1 cellular context compared by ENCODE assay signal in genomic region chr13:73702419-73703071, GRCh38.
TF ChIP-seq lines count a peak whose summit lies in the region.

No MANE protein-coding gene starts in this region.

TF ChIP-seq in SK-N-SH, 30 proteins besides CTCF, POLR2A, EP300 and RAD21 (continued from another document):
- TF ChIP-seq, protein P1, sequence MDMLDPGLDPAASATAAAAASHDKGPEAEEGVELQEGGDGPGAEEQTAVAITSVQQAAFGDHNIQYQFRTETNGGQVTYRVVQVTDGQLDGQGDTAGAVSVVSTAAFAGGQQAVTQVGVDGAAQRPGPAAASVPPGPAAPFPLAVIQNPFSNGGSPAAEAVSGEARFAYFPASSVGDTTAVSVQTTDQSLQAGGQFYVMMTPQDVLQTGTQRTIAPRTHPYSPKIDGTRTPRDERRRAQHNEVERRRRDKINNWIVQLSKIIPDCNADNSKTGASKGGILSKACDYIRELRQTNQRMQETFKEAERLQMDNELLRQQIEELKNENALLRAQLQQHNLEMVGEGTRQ (IDR thresholded peaks at IDR 0.05; ENCODE audit: borderline replicate concordance, low read depth, low read length), result no peak
- TF ChIP-seq GATA2 (CRISPR knock-in tag; IDR thresholded peaks at IDR 0.05) (no peak), IRF3 (IDR thresholded peaks at IDR 0.05; ENCODE audit: low read depth, low read length) (no peak), MEF2A (IDR thresholded peaks at IDR 0.05; ENCODE audit: borderline replicate concordance, low read depth) (no peak), TAF1 (IDR thresholded peaks at IDR 0.05; ENCODE audit: borderline replicate concordance, low read depth, low read length) (no peak), MXI1 (IDR thresholded peaks at IDR 0.05; ENCODE audit: low read depth, low read length) (no peak), TEAD4 (IDR thresholded peaks at IDR 0.05; ENCODE audit: borderline replicate concordance, insufficient read depth) (no peak)
- TF ChIP-seq, protein P2, sequence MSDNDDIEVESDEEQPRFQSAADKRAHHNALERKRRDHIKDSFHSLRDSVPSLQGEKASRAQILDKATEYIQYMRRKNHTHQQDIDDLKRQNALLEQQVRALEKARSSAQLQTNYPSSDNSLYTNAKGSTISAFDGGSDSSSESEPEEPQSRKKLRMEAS (IDR thresholded peaks at IDR 0.05; ENCODE audit: low read depth), result no peak
- TF ChIP-seq, protein P3, sequence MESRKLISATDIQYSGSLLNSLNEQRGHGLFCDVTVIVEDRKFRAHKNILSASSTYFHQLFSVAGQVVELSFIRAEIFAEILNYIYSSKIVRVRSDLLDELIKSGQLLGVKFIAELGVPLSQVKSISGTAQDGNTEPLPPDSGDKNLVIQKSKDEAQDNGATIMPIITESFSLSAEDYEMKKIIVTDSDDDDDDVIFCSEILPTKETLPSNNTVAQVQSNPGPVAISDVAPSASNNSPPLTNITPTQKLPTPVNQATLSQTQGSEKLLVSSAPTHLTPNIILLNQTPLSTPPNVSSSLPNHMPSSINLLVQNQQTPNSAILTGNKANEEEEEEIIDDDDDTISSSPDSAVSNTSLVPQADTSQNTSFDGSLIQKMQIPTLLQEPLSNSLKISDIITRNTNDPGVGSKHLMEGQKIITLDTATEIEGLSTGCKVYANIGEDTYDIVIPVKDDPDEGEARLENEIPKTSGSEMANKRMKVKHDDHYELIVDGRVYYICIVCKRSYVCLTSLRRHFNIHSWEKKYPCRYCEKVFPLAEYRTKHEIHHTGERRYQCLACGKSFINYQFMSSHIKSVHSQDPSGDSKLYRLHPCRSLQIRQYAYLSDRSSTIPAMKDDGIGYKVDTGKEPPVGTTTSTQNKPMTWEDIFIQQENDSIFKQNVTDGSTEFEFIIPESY (IDR thresholded peaks at IDR 0.05; ENCODE audit: borderline replicate concordance, low read depth), result no peak
- TF ChIP-seq, protein P4, sequence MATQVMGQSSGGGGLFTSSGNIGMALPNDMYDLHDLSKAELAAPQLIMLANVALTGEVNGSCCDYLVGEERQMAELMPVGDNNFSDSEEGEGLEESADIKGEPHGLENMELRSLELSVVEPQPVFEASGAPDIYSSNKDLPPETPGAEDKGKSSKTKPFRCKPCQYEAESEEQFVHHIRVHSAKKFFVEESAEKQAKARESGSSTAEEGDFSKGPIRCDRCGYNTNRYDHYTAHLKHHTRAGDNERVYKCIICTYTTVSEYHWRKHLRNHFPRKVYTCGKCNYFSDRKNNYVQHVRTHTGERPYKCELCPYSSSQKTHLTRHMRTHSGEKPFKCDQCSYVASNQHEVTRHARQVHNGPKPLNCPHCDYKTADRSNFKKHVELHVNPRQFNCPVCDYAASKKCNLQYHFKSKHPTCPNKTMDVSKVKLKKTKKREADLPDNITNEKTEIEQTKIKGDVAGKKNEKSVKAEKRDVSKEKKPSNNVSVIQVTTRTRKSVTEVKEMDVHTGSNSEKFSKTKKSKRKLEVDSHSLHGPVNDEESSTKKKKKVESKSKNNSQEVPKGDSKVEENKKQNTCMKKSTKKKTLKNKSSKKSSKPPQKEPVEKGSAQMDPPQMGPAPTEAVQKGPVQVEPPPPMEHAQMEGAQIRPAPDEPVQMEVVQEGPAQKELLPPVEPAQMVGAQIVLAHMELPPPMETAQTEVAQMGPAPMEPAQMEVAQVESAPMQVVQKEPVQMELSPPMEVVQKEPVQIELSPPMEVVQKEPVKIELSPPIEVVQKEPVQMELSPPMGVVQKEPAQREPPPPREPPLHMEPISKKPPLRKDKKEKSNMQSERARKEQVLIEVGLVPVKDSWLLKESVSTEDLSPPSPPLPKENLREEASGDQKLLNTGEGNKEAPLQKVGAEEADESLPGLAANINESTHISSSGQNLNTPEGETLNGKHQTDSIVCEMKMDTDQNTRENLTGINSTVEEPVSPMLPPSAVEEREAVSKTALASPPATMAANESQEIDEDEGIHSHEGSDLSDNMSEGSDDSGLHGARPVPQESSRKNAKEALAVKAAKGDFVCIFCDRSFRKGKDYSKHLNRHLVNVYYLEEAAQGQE (IDR thresholded peaks at IDR 0.05; ENCODE audit: low read depth, low read length), result no peak
